In the genomic region with DNA sequence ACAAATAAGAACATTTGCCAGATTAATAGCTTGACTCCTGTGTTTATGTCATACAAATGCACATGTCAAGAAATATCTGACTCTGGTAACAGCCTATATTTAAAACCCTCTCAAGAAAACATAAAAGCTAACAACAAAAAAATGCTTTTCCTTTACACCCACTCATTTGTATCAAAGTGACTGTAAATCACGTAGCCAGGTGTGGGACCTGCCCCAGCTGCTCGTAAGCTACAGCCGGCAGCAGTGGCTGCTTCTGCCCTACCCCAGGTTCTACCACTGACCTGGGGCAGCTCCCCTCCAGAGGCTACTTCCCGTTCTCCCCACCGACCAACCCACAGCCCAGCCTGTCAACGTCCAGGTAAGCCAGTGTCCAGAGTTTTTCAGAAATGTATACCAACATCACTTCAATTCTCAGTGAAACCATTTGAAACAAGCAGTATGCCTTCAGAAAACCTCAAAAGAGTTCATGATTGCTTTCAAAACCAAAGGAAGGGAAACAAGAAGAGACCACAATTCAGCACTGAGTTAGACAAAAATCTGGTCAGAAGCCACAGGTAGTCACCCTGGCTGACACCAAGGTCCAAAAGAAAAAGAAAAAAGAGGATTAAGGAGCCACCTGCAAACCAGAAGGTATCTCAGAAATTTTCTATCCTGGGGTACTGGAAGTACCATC, we compare ENCODE assay signal across 12 cellular contexts. TPM values are rescaled to one million over a fixed set of nuclear protein-coding genes. Genes with fewer than 3 reads are reported as not detected.
DNase-seq lines count a peak whose midpoint lies in the region; ATAC-seq and TF ChIP-seq lines count a peak whose summit lies in the region.
"Had no signal": no experiment of that assay in that cellular context is flagged by ENCODE, and none has a peak within 500 bp of the region (broad histone marks: within the 10 kb centered on the region; RNA-seq: fewer than 3 reads in every experiment).

No MANE protein-coding gene starts in this region.

- peaks cover 26% of the 10 kb centered on the region for H3K36me3 ChIP-seq in OCI-LY3 (replicated peaks; ENCODE audit: low read depth, low read length)

- no peak overlapping the region for H3K9ac ChIP-seq in OCI-LY3 (ENCODE audit: low read length)

- H3K4me2 ChIP-seq in OCI-LY3 (ENCODE audit: low read length): peak overlapping the region; percentile 19; the same call in 1 of the 2 replicates

- H3K4me3 ChIP-seq in OCI-LY3 (ENCODE audit: low read length): no peak overlapping the region
- H3K4me3 ChIP-seq: left lung had no signal

- H3K9me3 ChIP-seq in OCI-LY3 (ENCODE audit: insufficient read depth, low read length): no peaks in the 10 kb centered on the region
- H3K9me3 ChIP-seq: left lung had no signal

- no peaks in the 10 kb centered on the region for H3K79me2 ChIP-seq in OCI-LY3 (ENCODE audit: low read length)

- no peak for DNase-seq in left ventricle myocardium superior
- DNase-seq in Right ventricle myocardium inferior (ENCODE audit: missing footprints): no peak
- DNase-seq in NK-92 (lab: John Stamatoyannopoulos, UW; ENCODE audit: unreplicated experiment): no peak
- DNase-seq in hepatic stellate cell (ENCODE audit: low spot score): no peak
- no peak for DNase-seq in foreskin melanocyte
- DNase-seq in stimulated activated naive CD4-positive, alpha-beta T cell treated with Interleukin-2 at 50 U/mL for 16 hours (lab: John Stamatoyannopoulos, UW): no peak
- DNase-seq: cortex of kidney; RPMI8226; stimulated activated naive CD4-positive, alpha-beta T cell had no signal

- intact Hi-C loops in left ventricle myocardium superior (cut with micrococcal nuclease) (no loop called here), Right ventricle myocardium inferior (cut with DNase I) (no loop called here)

- no peaks in the 10 kb centered on the region for H4K20me1 ChIP-seq in OCI-LY3 (ENCODE audit: insufficient read depth, low read length)

- peaks cover 11% of the 10 kb centered on the region for H3K4me1 ChIP-seq in OCI-LY3 (ENCODE audit: low read length)
- H3K4me1 ChIP-seq: left lung had no signal

- no peaks in the 10 kb centered on the region for H3K27me3 ChIP-seq in OCI-LY3 (ENCODE audit: low read depth, low read length)
- H3K27me3 ChIP-seq: left lung had no signal

- H2AFZ ChIP-seq in OCI-LY3 (ENCODE audit: low read depth, low read length): no peak overlapping the region

- no peak for TF ChIP-seq CTCF in OCI-LY3 (IDR thresholded peaks at IDR 0.05; ENCODE audit: low read depth, low read length)

- H3K27ac ChIP-seq in OCI-LY3 (ENCODE audit: low read length): no peak overlapping the region
- H3K27ac ChIP-seq: left lung had no signal

- ATAC-seq in left ventricle myocardium superior (peak; percentile 38), Right ventricle myocardium inferior (no peak), HG02798 (IDR thresholded peaks at IDR 0.05; ENCODE audit: poor library complexity, unreplicated experiment) (peak; percentile 59)
- ATAC-seq: left lung had no signal

RNA-seq across cellular contexts. Expression of a gene that starts 40.4 kb away (rescaled TPM):
- total RNA-seq in left ventricle myocardium superior (55.3 TPM), Right ventricle myocardium inferior (49.0 TPM)
